Comparison of ENCODE assay signal across 35 cellular contexts in the genomic region with DNA sequence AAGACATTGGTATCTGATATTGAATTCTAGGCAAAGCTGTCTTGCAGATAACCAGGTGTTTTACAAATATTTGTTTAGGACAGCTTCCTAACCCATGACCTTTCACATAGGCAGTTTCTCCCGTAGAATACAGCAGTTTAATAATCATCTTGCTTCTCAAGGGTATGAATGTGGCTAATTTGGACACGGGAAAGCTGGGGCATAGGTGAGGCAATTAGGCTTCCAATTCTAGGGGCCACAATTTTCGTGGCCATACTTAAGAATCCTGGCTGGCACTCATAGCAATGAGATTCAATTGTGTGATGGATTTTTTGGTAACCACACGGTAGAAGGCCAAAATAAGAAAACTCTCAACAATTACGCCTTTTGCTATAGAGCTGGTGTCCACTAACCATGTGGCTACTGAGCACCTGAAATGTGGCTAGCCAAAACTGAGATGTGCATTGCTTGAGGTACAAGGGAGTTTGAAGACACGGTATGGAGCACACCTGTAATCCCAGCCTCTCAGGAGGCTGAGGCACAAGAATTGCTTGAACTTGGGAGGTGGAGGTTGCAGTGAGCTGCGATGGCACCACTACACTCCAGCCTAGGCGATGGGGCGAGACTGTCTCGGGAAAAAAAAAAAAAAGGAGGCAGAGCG. TPM values are rescaled to one million over a fixed set of nuclear protein-coding genes. Genes with fewer than 3 reads are reported as not detected.
DNase-seq lines count a peak whose midpoint lies in the region; ATAC-seq, FAIRE-seq and TF ChIP-seq lines count a peak whose summit lies in the region.
"Had no signal": no experiment of that assay in that cellular context is flagged by ENCODE, and none has a peak within 500 bp of the region (broad histone marks: within the 10 kb centered on the region; RNA-seq: fewer than 3 reads in every experiment).

No MANE protein-coding gene starts in this region.

- peaks cover 20% of the 10 kb centered on the region for H3K4me1 Mint-ChIP-seq in activated T-helper 1 cell treated with anti-CD3 and anti-CD28 coated beads, Interleukin-12 subunit alpha, Interleukin-12 subunit beta, Interleukin-2, Interleukin-4 antibody, amounts not matched to agents 30 ng/mL and 10 ng/mL and 1 ng/mL, durations not matched to agents 14 hours and 24 hours and 36 hours (ENCODE audit: low read depth)
- peaks cover 14% of the 10 kb centered on the region for H3K4me1 Mint-ChIP-seq in activated T-helper 2 cell treated with anti-CD3 and anti-CD28 coated beads, Interferon-gamma antibody, Interleukin-2, Interleukin-4, amounts not matched to agents 10 μg/mL and 5 μg/mL and 100 μg/mL, durations not matched to agents 14 hours and 24 hours and 36 hours (ENCODE audit: low read depth)
- H3K4me1 Mint-ChIP-seq: central memory CD8-positive, alpha-beta T cell had no signal

- H3K36me3 ChIP-seq in psoas muscle (ENCODE audit: insufficient read depth in 1 of 2, low read depth in 1 of 2), result peaks cover 11 to 44% of the 10 kb centered on the region in 2 donors

- H3K27ac ChIP-seq in psoas muscle, result no peak overlapping the region
- H3K27ac ChIP-seq: 22Rv1, heart left ventricle, KMS-11, PC-9, spleen, tibial artery had no signal

- peak overlapping the region; percentile 52 for H3K27ac Mint-ChIP-seq in activated T-helper 1 cell treated with anti-CD3 and anti-CD28 coated beads, Interleukin-12 subunit alpha, Interleukin-12 subunit beta, Interleukin-2, Interleukin-4 antibody, amounts not matched to agents 30 ng/mL and 10 ng/mL and 1 ng/mL, durations not matched to agents 14 hours and 24 hours and 36 hours
- H3K27ac Mint-ChIP-seq in activated T-helper 2 cell treated with anti-CD3 and anti-CD28 coated beads, Interferon-gamma antibody, Interleukin-2, Interleukin-4, amounts not matched to agents 10 μg/mL and 5 μg/mL and 100 μg/mL, durations not matched to agents 14 hours and 24 hours and 36 hours, result no peak overlapping the region
- H3K27ac Mint-ChIP-seq: activated T-cell treated with anti-CD3 and anti-CD28 coated beads, Interleukin-2, amount 50 U/mL, for 24 hours; endodermal cell; GM23338; HFFc6 had no signal

- ATAC-seq in psoas muscle (peak in 3 of 4 donors; percentile 20 to 26 (median 23)), HG03442 (IDR thresholded peaks at IDR 0.05; ENCODE audit: unreplicated experiment) (no peak)
- ATAC-seq: esophagus mucosa, GM23338, heart left ventricle, right cardiac atrium had no signal

- H3K4me3 ChIP-seq in psoas muscle, result no peak overlapping the region
- H3K4me3 ChIP-seq: GM23338, heart left ventricle, PC-9, spleen, tibial artery had no signal

- TF ChIP-seq CTCF in psoas muscle (IDR thresholded peaks at IDR 0.05), result no peak

- FAIRE-seq in GM12892 (lab: Jason Lieb, UNC), result peak; percentile 5
- FAIRE-seq: GM18507, HTR-8/SVneo had no signal

- 80 to 91% (median 85%) methylated on average over 9 to 11 of the region's 11 CpGs for WGBS in psoas muscle, 3 donors

- H3K27me3 Mint-ChIP-seq in activated T-helper 1 cell treated with anti-CD3 and anti-CD28 coated beads, Interleukin-12 subunit alpha, Interleukin-12 subunit beta, Interleukin-2, Interleukin-4 antibody, amounts not matched to agents 30 ng/mL and 10 ng/mL and 1 ng/mL, durations not matched to agents 14 hours and 24 hours and 36 hours (ENCODE audit: insufficient read depth), result no peaks in the 10 kb centered on the region
- H3K27me3 Mint-ChIP-seq in activated T-helper 2 cell treated with anti-CD3 and anti-CD28 coated beads, Interferon-gamma antibody, Interleukin-2, Interleukin-4, amounts not matched to agents 10 μg/mL and 5 μg/mL and 100 μg/mL, durations not matched to agents 14 hours and 24 hours and 36 hours (ENCODE audit: low read depth), result no peaks in the 10 kb centered on the region
- H3K27me3 Mint-ChIP-seq: activated T-cell treated with anti-CD3 and anti-CD28 coated beads, Interleukin-2, amount 50 U/mL, for 24 hours; central memory CD8-positive, alpha-beta T cell had no signal

- intact Hi-C loops in activated T-helper 1 cell treated with anti-CD3 and anti-CD28 coated beads, Interleukin-12 subunit alpha, Interleukin-12 subunit beta, Interleukin-2, Interleukin-4 antibody, amounts not matched to agents 30 ng/mL and 10 ng/mL and 1 ng/mL, durations not matched to agents 14 hours and 24 hours and 36 hours (cut with micrococcal nuclease), result loop anchor here (2.0 kb wide), 1 partner anchor 17 kb away; no protein-coding TSS in a partner anchor
- intact Hi-C loops in psoas muscle (cut with DNase I), result no loop called here
- intact Hi-C loops in activated T-helper 2 cell treated with anti-CD3 and anti-CD28 coated beads, Interferon-gamma antibody, Interleukin-2, Interleukin-4, amounts not matched to agents 10 μg/mL and 5 μg/mL and 100 μg/mL, durations not matched to agents 14 hours and 24 hours and 36 hours (cut with micrococcal nuclease), result no loop called here

- TF ChIP-seq POLR2A in GM12892 (IDR thresholded peaks at IDR 0.05; ENCODE audit: low read depth, low read length), result peak; percentile 79

- no peaks in the 10 kb centered on the region for H3K9me3 ChIP-seq in psoas muscle
- H3K9me3 ChIP-seq: heart left ventricle, spleen, tibial artery had no signal

- no peaks in the 10 kb centered on the region for H3K9me3 Mint-ChIP-seq in activated T-helper 1 cell treated with anti-CD3 and anti-CD28 coated beads, Interleukin-12 subunit alpha, Interleukin-12 subunit beta, Interleukin-2, Interleukin-4 antibody, amounts not matched to agents 30 ng/mL and 10 ng/mL and 1 ng/mL, durations not matched to agents 14 hours and 24 hours and 36 hours
- peaks cover 3% of the 10 kb centered on the region for H3K9me3 Mint-ChIP-seq in activated T-helper 2 cell treated with anti-CD3 and anti-CD28 coated beads, Interferon-gamma antibody, Interleukin-2, Interleukin-4, amounts not matched to agents 10 μg/mL and 5 μg/mL and 100 μg/mL, durations not matched to agents 14 hours and 24 hours and 36 hours
- H3K9me3 Mint-ChIP-seq: central memory CD8-positive, alpha-beta T cell; endodermal cell; GM23338; HFFc6 had no signal

- no peaks in the 10 kb centered on the region for H3K27me3 ChIP-seq in psoas muscle (ENCODE audit: insufficient read depth in 3 of 3, low read length in 2 of 3)
- H3K27me3 ChIP-seq: heart left ventricle, spleen, tibial artery had no signal

- DNase-seq in DMS53 (lab: John Stamatoyannopoulos, UW) (peak; percentile 14), DMS53 treated with DMSO at 0.1 percent for 48 hours (lab: John Stamatoyannopoulos, UW; ENCODE audit: unreplicated experiment) (no peak), GM12892 (ENCODE audit: insufficient read length) (no peak), psoas muscle (no peak), glomerular visceral epithelial cell (ENCODE audit: extremely low spot score) (no peak)
- no peak for DNase-seq in activated T-helper 1 cell treated with anti-CD3 and anti-CD28 coated beads, Interleukin-12 subunit alpha, Interleukin-12 subunit beta, Interleukin-2, Interleukin-4 antibody, amounts not matched to agents 30 ng/mL and 10 ng/mL and 1 ng/mL, durations not matched to agents 14 hours and 24 hours and 36 hours (ENCODE audit: low spot score)
- no peak for DNase-seq in activated T-helper 2 cell treated with anti-CD3 and anti-CD28 coated beads, Interferon-gamma antibody, Interleukin-2, Interleukin-4, amounts not matched to agents 10 μg/mL and 5 μg/mL and 100 μg/mL, durations not matched to agents 14 hours and 24 hours and 36 hours (ENCODE audit: low spot score)
- DNase-seq: activated T-cell treated with anti-CD3 and anti-CD28 coated beads, Interleukin-2, amount 50 U/mL, for 24 hours; C1 segment of cervical spinal cord; COR-L47; DMS79 treated with DMSO at 0.1 percent for 48 hours; endodermal cell; GF-D8; heart left ventricle; HFFc6; islet precursor cell; NCI-H1417; NCI-H2029; NCI-H524 treated with DMSO at 0.1 percent for 48 hours; NK-92 treated with Interleukin-12 subunit alpha and Interleukin-12 subunit beta, amount 100 ng/mL, for 24 hours; right cardiac atrium; SHP77 treated with DMSO at 0.1 percent for 48 hours; spleen; stimulated activated CD4-positive, alpha-beta T cell treated with anti-CD3 and anti-CD28 coated beads, Interleukin-2, amount 100 ng/mL, for 24 hours; T1000; tibial artery had no signal

- H3K4me1 ChIP-seq in psoas muscle, result no peaks in the 10 kb centered on the region
- H3K4me1 ChIP-seq: heart left ventricle, spleen, tibial artery had no signal

- peaks cover 58% of the 10 kb centered on the region for H3K36me3 Mint-ChIP-seq in activated T-helper 1 cell treated with anti-CD3 and anti-CD28 coated beads, Interleukin-12 subunit alpha, Interleukin-12 subunit beta, Interleukin-2, Interleukin-4 antibody, amounts not matched to agents 30 ng/mL and 10 ng/mL and 1 ng/mL, durations not matched to agents 14 hours and 24 hours and 36 hours (ENCODE audit: low read depth)
- peaks cover 77% of the 10 kb centered on the region for H3K36me3 Mint-ChIP-seq in activated T-helper 2 cell treated with anti-CD3 and anti-CD28 coated beads, Interferon-gamma antibody, Interleukin-2, Interleukin-4, amounts not matched to agents 10 μg/mL and 5 μg/mL and 100 μg/mL, durations not matched to agents 14 hours and 24 hours and 36 hours (ENCODE audit: low read depth)

- H3K4me3 Mint-ChIP-seq in activated T-helper 1 cell treated with anti-CD3 and anti-CD28 coated beads, Interleukin-12 subunit alpha, Interleukin-12 subunit beta, Interleukin-2, Interleukin-4 antibody, amounts not matched to agents 30 ng/mL and 10 ng/mL and 1 ng/mL, durations not matched to agents 14 hours and 24 hours and 36 hours, result no peak overlapping the region
- no peak overlapping the region for H3K4me3 Mint-ChIP-seq in activated T-helper 2 cell treated with anti-CD3 and anti-CD28 coated beads, Interferon-gamma antibody, Interleukin-2, Interleukin-4, amounts not matched to agents 10 μg/mL and 5 μg/mL and 100 μg/mL, durations not matched to agents 14 hours and 24 hours and 36 hours (ENCODE audit: low read depth)
- H3K4me3 Mint-ChIP-seq: activated T-cell treated with anti-CD3 and anti-CD28 coated beads, Interleukin-2, amount 50 U/mL, for 24 hours; central memory CD8-positive, alpha-beta T cell; endodermal cell; GM23338; HFFc6 had no signal

RNA-seq across cellular contexts. Expression of a gene that starts 34.4 kb away (rescaled TPM):
- 339 TPM for polyA plus RNA-seq in GM12892 (2012; ENCODE audit: missing spikeins)
- total RNA-seq in activated T-helper 1 cell treated with anti-CD3 and anti-CD28 coated beads, Interleukin-12 subunit alpha, Interleukin-12 subunit beta, Interleukin-2, Interleukin-4 antibody, amounts not matched to agents 30 ng/mL and 10 ng/mL and 1 ng/mL, durations not matched to agents 14 hours and 24 hours and 36 hours, result 791 TPM in 2 replicates
- 100 to 1,000 TPM in 1 of 4 donors, 10 to 100 TPM in 3; 36.2 to 101 (median 63.0) TPM for total RNA-seq in psoas muscle
- 100 to 1,000 TPM in 1 of 3 donors, 10 to 100 TPM in 2; 36.3 to 208 (median 95.8) TPM for polyA plus RNA-seq in psoas muscle
- total RNA-seq in activated T-helper 2 cell treated with anti-CD3 and anti-CD28 coated beads, Interferon-gamma antibody, Interleukin-2, Interleukin-4, amounts not matched to agents 10 μg/mL and 5 μg/mL and 100 μg/mL, durations not matched to agents 14 hours and 24 hours and 36 hours, result 644 and 680 TPM in 2 replicates
